ENCODE assay signal across 14 cellular contexts in genomic region chr9:11893331-11893730, GRCh38.
"Had no signal": no experiment of that assay in that cellular context is flagged by ENCODE, and none has a peak within 500 bp of the region (broad histone marks: within the 10 kb centered on the region; RNA-seq: fewer than 3 reads in every experiment).

No MANE protein-coding gene starts in this region.

- H3K27me3 Mint-ChIP-seq: activated B cell treated with CpG ODN at 0.5 μM for 24 hours; activated CD4-positive, alpha-beta T cell treated with anti-CD3 and anti-CD28 coated beads, Interleukin-2, amount 10 ng/mL, durations not matched to agents 7 days and 5 days; stimulated activated naive CD8-positive, alpha-beta T cell treated with anti-CD3 and anti-CD28 coated beads, Interleukin-15, Interleukin-2, amounts not matched to agents 100 ng/mL and 50 ng/mL, for 24 hours had no signal

- DNase-seq: activated B cell treated with CpG ODN at 0.5 μM for 24 hours; activated CD4-positive, alpha-beta T cell treated with anti-CD3 and anti-CD28 coated beads, Interleukin-2, amount 10 ng/mL, durations not matched to agents 7 days and 5 days; activated naive CD4-positive, alpha-beta T cell treated with anti-CD3 and anti-CD28 coated beads, Interleukin-2, amount 50 U/mL, for 16 hours; amniotic stem cell; cortex of kidney; effector CD8-positive, alpha-beta T cell; ovary; sigmoid colon; stimulated activated CD4-positive, alpha-beta T cell treated with anti-CD3 and anti-CD28 coated beads, Interleukin-15, amount 100 ng/mL, for 24 hours; stimulated activated CD4-positive, alpha-beta T cell treated with anti-CD3 and anti-CD28 coated beads, Interleukin-4, amount 100 ng/mL, for 24 hours had no signal

- ATAC-seq: left lung had no signal

- H3K4me3 ChIP-seq: left lung, ovary, sigmoid colon, SK-N-MC, thoracic aorta had no signal

- H3K4me1 Mint-ChIP-seq: activated B cell treated with CpG ODN at 0.5 μM for 24 hours; activated CD4-positive, alpha-beta T cell treated with anti-CD3 and anti-CD28 coated beads, Interleukin-2, amount 10 ng/mL, durations not matched to agents 7 days and 5 days had no signal

- H3K27ac Mint-ChIP-seq: activated B cell treated with CpG ODN at 0.5 μM for 24 hours; activated CD4-positive, alpha-beta T cell treated with anti-CD3 and anti-CD28 coated beads, Interleukin-2, amount 10 ng/mL, durations not matched to agents 7 days and 5 days; stimulated activated naive CD8-positive, alpha-beta T cell treated with anti-CD3 and anti-CD28 coated beads, Interleukin-15, Interleukin-2, amounts not matched to agents 100 ng/mL and 50 ng/mL, for 24 hours had no signal

- H3K4me3 Mint-ChIP-seq: activated B cell treated with CpG ODN at 0.5 μM for 24 hours; activated CD4-positive, alpha-beta T cell treated with anti-CD3 and anti-CD28 coated beads, Interleukin-2, amount 10 ng/mL, durations not matched to agents 7 days and 5 days; stimulated activated naive CD8-positive, alpha-beta T cell treated with anti-CD3 and anti-CD28 coated beads, Interleukin-15, Interleukin-2, amounts not matched to agents 100 ng/mL and 50 ng/mL, for 24 hours had no signal
